8 cellular contexts compared by ENCODE assay signal in genomic region chrX:19886375-19886774, GRCh38. TPM values are rescaled to one million over a fixed set of nuclear protein-coding genes. Genes with fewer than 3 reads are reported as not detected.
A peak's percentile ranks its signal among the peaks of the same experiment; 100 is the strongest.
DNase-seq lines count a peak whose midpoint lies in the region; ATAC-seq and TF ChIP-seq lines count a peak whose summit lies in the region.

No MANE protein-coding gene starts in this region.

- H3K4me1 ChIP-seq in mammary epithelial cell (ENCODE audit: insufficient read depth, low read length) (peaks cover 14% of the 10 kb centered on the region), mucosa of rectum (ENCODE audit: control insufficient read depth in 2 of 2, insufficient read depth in 2 of 2, low read length in 2 of 2) (peaks cover 0 to 2% of the 10 kb centered on the region in 2 donors)

- no peaks in the 10 kb centered on the region for H4K20me1 ChIP-seq in mammary epithelial cell (ENCODE audit: insufficient read depth, low read length)

- WGBS in mammary epithelial cell (ENCODE audit: low coverage, missing lambda C conversion rate), result no CpG with 5 or more reads among the region's 12 CpGs

- intact Hi-C loops in mammary epithelial cell (cut with micrococcal nuclease), result no loop called here

- H3K27me3 Mint-ChIP-seq in stimulated activated naive CD8-positive, alpha-beta T cell treated with anti-CD3 and anti-CD28 coated beads, Interleukin-15, Interleukin-2, amounts not matched to agents 100 ng/mL and 50 ng/mL, for 24 hours, result no peaks in the 10 kb centered on the region

- H3K27ac Mint-ChIP-seq in stimulated activated naive CD8-positive, alpha-beta T cell treated with anti-CD3 and anti-CD28 coated beads, Interleukin-15, Interleukin-2, amounts not matched to agents 100 ng/mL and 50 ng/mL, for 24 hours, result peak overlapping the region; percentile 70

- H3K4me2 ChIP-seq in mammary epithelial cell (ENCODE audit: insufficient read depth, low read depth, low read length), result peak overlapping the region; percentile 80

- H3K27ac ChIP-seq in mammary epithelial cell (ENCODE audit: insufficient read depth, low read depth, low read length), result no peak overlapping the region
- no peak overlapping the region for H3K27ac ChIP-seq in mucosa of rectum (ENCODE audit: low read depth in 2 of 2, low read length in 2 of 2)

- ATAC-seq in stimulated activated naive CD8-positive, alpha-beta T cell treated with anti-CD3 and anti-CD28 coated beads, Interleukin-15, Interleukin-2, amounts not matched to agents 100 U/mL and 50 U/mL, for 24 hours, result no peak

- peaks cover 4% of the 10 kb centered on the region for H3K36me3 Mint-ChIP-seq in stimulated activated naive CD8-positive, alpha-beta T cell treated with anti-CD3 and anti-CD28 coated beads, Interleukin-15, Interleukin-2, amounts not matched to agents 100 ng/mL and 50 ng/mL, for 24 hours (ENCODE audit: low read depth)

- no TSS peak for BruUV-seq in mammary epithelial cell (replicated peaks; lab: Mats Ljungman, UMichigan)

- in situ Hi-C loops in mammary epithelial cell (cut with MboI; ENCODE audit: low sequenced_read_pairs in 2 of 2), result loop anchor here (10.0 to 25.0 kb wide), 2 partner anchors 152 to 299 kb away; no protein-coding TSS in a partner anchor

- no peaks in the 10 kb centered on the region for H3K9me3 Mint-ChIP-seq in stimulated activated naive CD8-positive, alpha-beta T cell treated with anti-CD3 and anti-CD28 coated beads, Interleukin-15, Interleukin-2, amounts not matched to agents 100 ng/mL and 50 ng/mL, for 24 hours

- peak overlapping the region; percentile 83 for H3K4me3 Mint-ChIP-seq in stimulated activated naive CD8-positive, alpha-beta T cell treated with anti-CD3 and anti-CD28 coated beads, Interleukin-15, Interleukin-2, amounts not matched to agents 100 ng/mL and 50 ng/mL, for 24 hours

- H3K4me3 ChIP-seq in mammary epithelial cell (replicated peaks in 1 of 3; ENCODE audit: insufficient read depth in 1 of 3, low read depth in 2 of 3, low read length in 3 of 3) (peak overlapping the region; percentile 39 to 60 (median 53)), mucosa of rectum (ENCODE audit: low read length in 2 of 2) (peak overlapping the region; percentile 62 to 64)

- CTCF ChIA-PET in mammary epithelial cell (lab: Charles Lee; ENCODE audit: low non-redundant PET), result no interaction called here

- dilution Hi-C loops in mammary epithelial cell (cut with HindIII; ENCODE audit: low sequenced_read_pairs), result no loop called here

- no peak for DNase-seq in stimulated activated naive CD8-positive, alpha-beta T cell treated with anti-CD3 and anti-CD28 coated beads, Interleukin-15, Interleukin-2, amounts not matched to agents 100 U/mL and 50 U/mL, for 24 hours
- DNase-seq in mammary epithelial cell (no peak), NCI-H2227 treated with DMSO at 0.1 percent for 48 hours (lab: John Stamatoyannopoulos, UW) (no peak), NOMO-1 treated with DMSO at 0.1 percent for 48 hours (lab: John Stamatoyannopoulos, UW; ENCODE audit: unreplicated experiment) (no peak), HCEC 1CT (no peak)
- DNase-seq in stimulated activated CD4-positive, alpha-beta T cell treated with anti-CD3 and anti-CD28 coated beads, Interleukin-4, amount 100 ng/mL, for 4 hours, result no peak

- peaks cover 13% of the 10 kb centered on the region for H3K79me2 ChIP-seq in mammary epithelial cell (ENCODE audit: insufficient read depth, low read length)

- H3K36me3 ChIP-seq in mammary epithelial cell (ENCODE audit: insufficient read depth, low read length) (no peaks in the 10 kb centered on the region), mucosa of rectum (ENCODE audit: control insufficient read depth in 2 of 2, insufficient read depth in 2 of 2, low read length in 2 of 2) (no peaks in the 10 kb centered on the region)

- H3K9ac ChIP-seq in mammary epithelial cell (ENCODE audit: insufficient read depth, low read length) (no peak overlapping the region), mucosa of rectum (ENCODE audit: low read depth in 1 of 2, low read length in 2 of 2) (no peak overlapping the region)

- TF ChIP-seq CTCF in mammary epithelial cell (conservative IDR thresholded peaks at IDR 0.05 in 1 of 2, IDR thresholded peaks at IDR 0.05 in 1 of 2; ENCODE audit: extremely low read depth in 1 of 2, insufficient read depth in 1 of 2, low read depth in 1 of 2, low read length in 2 of 2), result no peak

- no peaks in the 10 kb centered on the region for H3K9me3 ChIP-seq in mammary epithelial cell (replicated peaks; ENCODE audit: insufficient read depth, low read length)
- no peaks in the 10 kb centered on the region for H3K9me3 ChIP-seq in mucosa of rectum (ENCODE audit: control insufficient read depth in 2 of 2, low read length in 2 of 2)

- peaks cover 66% of the 10 kb centered on the region for H3K4me1 Mint-ChIP-seq in stimulated activated naive CD8-positive, alpha-beta T cell treated with anti-CD3 and anti-CD28 coated beads, Interleukin-15, Interleukin-2, amounts not matched to agents 100 ng/mL and 50 ng/mL, for 24 hours (ENCODE audit: low read depth)

- H2AFZ ChIP-seq in mammary epithelial cell (ENCODE audit: low read depth, low read length), result peak overlapping the region; percentile 59

- H3K27me3 ChIP-seq in mammary epithelial cell (ENCODE audit: insufficient read depth, low read length) (no peaks in the 10 kb centered on the region), mucosa of rectum (ENCODE audit: control insufficient read depth in 2 of 2, insufficient read depth in 2 of 2, low read length in 2 of 2) (peaks cover 0 to 2% of the 10 kb centered on the region in 2 donors)

RNA-seq across cellular contexts. Expression of gene SH3KBP1, which starts 1.0 kb away (rescaled TPM):
- 10 to 100 TPM; 16.2 to 56.3 TPM for total RNA-seq in mammary epithelial cell
- polyA plus RNA-seq in mammary epithelial cell, result 39.8 TPM
- 21.9 TPM for polyA minus RNA-seq in mammary epithelial cell
